2 cellular contexts compared by ENCODE assay signal in the genomic region with DNA sequence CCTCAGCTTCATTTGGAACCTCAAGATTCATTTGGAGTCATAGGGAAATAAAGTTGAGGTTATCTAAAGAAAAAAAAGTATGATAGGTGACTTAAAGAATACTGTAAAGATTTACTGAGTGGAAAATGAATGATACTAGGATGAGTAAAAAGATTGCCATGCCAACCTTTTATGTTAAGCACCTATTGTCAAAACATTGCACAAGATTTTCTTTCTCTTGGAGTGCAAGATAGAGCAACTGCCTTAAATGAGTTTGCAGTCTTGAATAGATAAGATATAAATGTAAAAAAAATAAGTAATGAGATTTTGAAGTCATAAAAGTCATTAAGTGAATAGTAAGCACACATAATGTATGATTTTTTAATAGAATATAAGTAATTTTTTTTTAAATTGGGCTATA.
TF ChIP-seq lines count a peak whose summit lies in the region.

No MANE protein-coding gene starts in this region.

TF ChIP-seq in SK-N-SH treated with all-trans-retinoic acid at 6 μM for 48 hours, 23 proteins besides CTCF, POLR2A, EP300 and RAD21 (continued from another document):
- TF ChIP-seq BACH2 (CRISPR knock-in tag; IDR thresholded peaks at IDR 0.05; ENCODE audit: borderline replicate concordance), result no peak
- TF ChIP-seq ZC3H10 (CRISPR knock-in tag; IDR thresholded peaks at IDR 0.05), result no peak
- no peak for TF ChIP-seq GLIS3 (CRISPR knock-in tag; IDR thresholded peaks at IDR 0.05)
- TF ChIP-seq OSR1 (CRISPR knock-in tag; IDR thresholded peaks at IDR 0.05), result no peak
TF ChIP-seq in SK-N-SH treated with all-trans-retinoic acid at 6 μM for 48 hours: peak in this region for 1.

TF ChIP-seq in SK-N-SH, 30 proteins besides CTCF, POLR2A, EP300 and RAD21 (continued from another document):
- TF ChIP-seq, protein P1, sequence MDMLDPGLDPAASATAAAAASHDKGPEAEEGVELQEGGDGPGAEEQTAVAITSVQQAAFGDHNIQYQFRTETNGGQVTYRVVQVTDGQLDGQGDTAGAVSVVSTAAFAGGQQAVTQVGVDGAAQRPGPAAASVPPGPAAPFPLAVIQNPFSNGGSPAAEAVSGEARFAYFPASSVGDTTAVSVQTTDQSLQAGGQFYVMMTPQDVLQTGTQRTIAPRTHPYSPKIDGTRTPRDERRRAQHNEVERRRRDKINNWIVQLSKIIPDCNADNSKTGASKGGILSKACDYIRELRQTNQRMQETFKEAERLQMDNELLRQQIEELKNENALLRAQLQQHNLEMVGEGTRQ (IDR thresholded peaks at IDR 0.05; ENCODE audit: borderline replicate concordance, low read depth, low read length), result no peak
- TF ChIP-seq TCF12 (IDR thresholded peaks at IDR 0.05), result no peak
